ENCODE assay signal across 24 cellular contexts in the genomic region with DNA sequence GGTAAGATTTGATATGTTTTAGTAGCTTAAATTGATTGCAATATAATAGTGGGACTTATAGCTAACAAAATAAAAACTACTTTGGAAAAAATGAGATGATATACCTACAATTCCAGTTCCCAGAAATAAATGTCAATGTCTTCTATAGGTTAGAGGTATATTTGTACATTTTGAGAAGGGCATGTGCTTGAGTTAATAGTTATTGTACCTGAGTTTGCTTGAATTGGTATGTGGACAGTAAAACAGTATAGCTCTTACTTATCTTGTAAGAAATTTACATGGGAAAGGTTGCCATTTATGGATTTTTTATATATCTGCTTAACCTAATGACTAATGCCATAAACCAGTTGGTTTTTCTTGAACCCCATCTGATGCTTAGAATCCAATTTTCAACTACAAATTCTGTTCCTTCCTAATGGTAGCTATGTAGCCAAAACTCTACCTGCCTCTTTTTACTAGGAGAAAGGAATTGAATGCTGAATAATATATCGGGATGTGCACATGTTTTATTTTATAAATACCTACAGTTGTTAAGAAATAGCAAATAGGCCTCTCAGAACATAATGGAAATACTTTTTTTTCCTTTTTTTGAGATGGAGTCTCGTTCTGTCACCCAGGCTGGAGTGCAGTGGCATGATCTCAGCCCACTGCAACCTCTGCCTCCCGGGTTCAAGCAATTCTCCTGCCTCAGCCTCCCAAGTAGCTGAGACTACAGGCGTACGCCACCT.
"Had no signal": no experiment of that assay in that cellular context is flagged by ENCODE, and none has a peak within 500 bp of the region (broad histone marks: within the 10 kb centered on the region; RNA-seq: fewer than 3 reads in every experiment).

No MANE protein-coding gene starts in this region.

- H3K27ac Mint-ChIP-seq: activated naive CD4-positive, alpha-beta T cell treated with anti-CD3 and anti-CD28 coated beads, Interleukin-2, amount 50 U/mL, for 72 hours; activated T-cell treated with anti-CD3 and anti-CD28 coated beads, Interleukin-2, amount 50 U/mL, for 24 hours; activated T-helper 17 cell treated with anti-CD3 and anti-CD28 coated beads, Interleukin-2, amount 50 U/mL, for 72 hours; T-cell; T-helper 2 cell treated with Interferon-gamma antibody and Interleukin-4, amounts not matched to agents 5 μg/mL and 100 μg/mL, for 36 hours had no signal

- H3K27ac ChIP-seq: adrenal gland, ascending aorta, coronary artery, epithelial cell of prostate, upper lobe of right lung, WERI-Rb-1 had no signal

- H3K9me3 Mint-ChIP-seq: activated naive CD4-positive, alpha-beta T cell treated with anti-CD3 and anti-CD28 coated beads, Interleukin-2, amount 50 U/mL, for 72 hours; activated T-cell treated with anti-CD3 and anti-CD28 coated beads, Interleukin-2, amount 50 U/mL, for 24 hours; activated T-helper 17 cell treated with anti-CD3 and anti-CD28 coated beads, Interleukin-2, amount 50 U/mL, for 72 hours; naive B cell; T-cell; T-helper 2 cell treated with Interferon-gamma antibody and Interleukin-4, amounts not matched to agents 5 μg/mL and 100 μg/mL, for 36 hours had no signal

- H3K27me3 Mint-ChIP-seq: activated T-cell treated with anti-CD3 and anti-CD28 coated beads, Interleukin-2, amount 50 U/mL, for 24 hours; activated T-helper 17 cell treated with anti-CD3 and anti-CD28 coated beads, Interleukin-2, amount 50 U/mL, for 72 hours; naive B cell; progenitor cell of endocrine pancreas; T-cell had no signal

- H3K27me3 ChIP-seq: adrenal gland, ascending aorta, heart left ventricle, upper lobe of right lung had no signal

- H3K4me3 ChIP-seq: adrenal gland, ascending aorta, coronary artery, heart left ventricle, mucosa of descending colon had no signal

- DNase-seq: activated CD4-positive, alpha-beta T cell treated with anti-CD3 and anti-CD28 coated beads, Interleukin-2, amount 50 U/mL, for 4 hours; activated CD4-positive, CD25-positive, alpha-beta regulatory T cell treated with anti-CD3 and anti-CD28 coated beads, Interleukin-2, amount 50 U/mL, for 72 hours; activated CD8-positive, alpha-beta memory T cell treated with anti-CD3 and anti-CD28 coated beads for 24 hours; activated CD8-positive, alpha-beta memory T cell treated with anti-CD3 and anti-CD28 coated beads, Interleukin-2, amount 50 U/mL, for 4 hours; activated T-cell treated with anti-CD3 and anti-CD28 coated beads, Interleukin-2, amount 50 U/mL, for 24 hours; adrenal gland; heart left ventricle; islet precursor cell; left cardiac atrium; mesendoderm; mucosa of descending colon; naive B cell; stimulated activated CD4-positive, alpha-beta T cell treated with anti-CD3 and anti-CD28 coated beads, Interleukin-4, amount 100 ng/mL, for 24 hours; stimulated activated naive CD8-positive, alpha-beta T cell treated with anti-CD3 and anti-CD28 coated beads, Interleukin-15, Interleukin-2, amounts not matched to agents 100 U/mL and 50 U/mL, for 24 hours; T-cell; upper lobe of right lung; WERI-Rb-1 had no signal

- H3K9me3 ChIP-seq: adrenal gland, ascending aorta, heart left ventricle, mucosa of descending colon, upper lobe of right lung had no signal

- H3K4me1 ChIP-seq: upper lobe of right lung had no signal

- H3K4me3 Mint-ChIP-seq: activated T-cell treated with anti-CD3 and anti-CD28 coated beads, Interleukin-2, amount 50 U/mL, for 24 hours; T-cell had no signal
